In genomic region chr11:48081151-48082010, GRCh38 we compare ENCODE assay signal across 8 cellular contexts.
DNase-seq lines count a peak whose midpoint lies in the region; FAIRE-seq and TF ChIP-seq lines count a peak whose summit lies in the region.

No MANE protein-coding gene starts in this region.

- TF ChIP-seq CTCF in cardiac fibroblast (IDR thresholded peaks at IDR 0.05; ENCODE audit: low read depth, low read length) (no peak), lower leg skin (IDR thresholded peaks at IDR 0.05) (no peak), testis (IDR thresholded peaks at IDR 0.05) (no peak)

- intact Hi-C loops in lower leg skin (cut with DNase I; ENCODE audit: low total_unique reads): no loop called here
- intact Hi-C loops in testis (cut with DNase I; ENCODE audit: low total_unique reads): no loop called here

- FAIRE-seq in GM19239 (lab: Jason Lieb, UNC): no peak

- peak overlapping the region; percentile 5 to 21 for H3K4me3 ChIP-seq in cardiac fibroblast (replicated peaks in 1 of 2; ENCODE audit: low read depth in 2 of 2, low read length in 2 of 2)
- H3K4me3 ChIP-seq in lower leg skin (ENCODE audit: low read depth, poor library complexity, severe bottlenecking): no peak overlapping the region
- no peak overlapping the region for H3K4me3 ChIP-seq in testis

- DNase-seq in AG08395 (ENCODE audit: low spot score) (peak; percentile 87), NCI-H446 treated with DMSO at 0.1 percent for 48 hours (lab: John Stamatoyannopoulos, UW) (peak; percentile 44), cardiac fibroblast (ENCODE audit: low read depth in 2 of 2) (peak; percentile 81 to 88), lower leg skin (ENCODE audit: low spot score in 2 of 2) (peak; percentile 71 to 89), testis (peak; percentile 18), NCI-H2029 treated with DMSO at 0.1 percent for 48 hours (lab: John Stamatoyannopoulos, UW) (no peak), DMS 273 treated with DMSO at 0.1 percent for 48 hours (lab: John Stamatoyannopoulos, UW) (no peak), GM19239 (ENCODE audit: insufficient read length, low spot score) (no peak)

- H3K36me3 ChIP-seq in testis (ENCODE audit: low read depth, missing control alignments): no peaks in the 10 kb centered on the region

- whole genome bisulfite sequencing in lower leg skin, 2 donors: 34 to 36% methylated on average over 19 of the region's 19 CpGs
- 41 to 55% methylated on average over 16 to 19 of the region's 19 CpGs for WGBS in testis, 2 donors

- no peaks in the 10 kb centered on the region for H3K9me3 ChIP-seq in testis

- H3K27me3 ChIP-seq in testis: no peaks in the 10 kb centered on the region

- H3K4me1 ChIP-seq in testis: no peaks in the 10 kb centered on the region

- H3K27ac ChIP-seq in testis: no peak overlapping the region

- no peak for TF ChIP-seq POLR2A in lower leg skin (IDR thresholded peaks at IDR 0.05)
- TF ChIP-seq POLR2A in testis (IDR thresholded peaks at IDR 0.05): no peak

Comparison
In these comparisons a context has a peak if more than half of its experiments do, and no peak if none do; other contexts are left out.
1. DNase-seq: peak in AG08395 (single experiment), NCI-H446 treated with DMSO at 0.1 percent for 48 hours (single experiment), cardiac fibroblast (2 of 2), lower leg skin (2 of 2) and testis (single experiment); none in NCI-H2029 treated with DMSO at 0.1 percent for 48 hours (single experiment), DMS 273 treated with DMSO at 0.1 percent for 48 hours (single experiment) and GM19239 (single experiment).
2. H3K4me3 ChIP-seq: peak in cardiac fibroblast (2 of 2); none in lower leg skin (single experiment) and testis (0 of 2).